19 cellular contexts compared by ENCODE assay signal in the genomic region with DNA sequence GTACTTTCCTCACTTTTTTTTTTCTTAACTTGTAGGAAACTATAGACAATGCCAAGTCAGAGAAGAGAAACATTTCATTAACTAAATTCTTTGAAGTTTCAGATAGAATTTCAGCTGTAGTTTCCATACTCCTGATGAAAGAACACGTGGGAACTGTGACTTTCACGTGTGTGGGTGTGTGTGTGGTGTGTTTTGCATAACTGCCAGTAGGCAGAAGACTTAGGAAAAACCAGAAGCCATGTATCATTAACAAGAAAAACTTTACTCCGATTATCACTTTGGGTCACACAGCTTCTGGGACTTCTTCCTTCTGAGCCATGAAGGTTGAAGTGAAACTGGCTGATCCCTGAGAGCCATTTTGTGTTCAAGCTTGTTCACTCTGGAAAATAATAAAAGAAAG.
DNase-seq lines count a peak whose midpoint lies in the region; ATAC-seq and TF ChIP-seq lines count a peak whose summit lies in the region.
"Had no signal": no experiment of that assay in that cellular context is flagged by ENCODE, and none has a peak within 500 bp of the region (broad histone marks: within the 10 kb centered on the region; RNA-seq: fewer than 3 reads in every experiment).

No MANE protein-coding gene starts in this region.

- CTCF ChIA-PET in CD4-positive, alpha-beta T cell (lab: Charles Lee): no interaction called here

- ATAC-seq in GM18873 (IDR thresholded peaks at IDR 0.05; ENCODE audit: low FRiP score, unreplicated experiment): peak; percentile 44
- peak; percentile 59 for ATAC-seq in HG02642 (IDR thresholded peaks at IDR 0.05; ENCODE audit: poor library complexity, unreplicated experiment)
- ATAC-seq in HG03442 (IDR thresholded peaks at IDR 0.05; ENCODE audit: unreplicated experiment): peak; percentile 52
- ATAC-seq in CD4-positive, alpha-beta T cell (ENCODE audit: poor library complexity): no peak
- ATAC-seq: body of pancreas, esophagus mucosa, pancreas had no signal

- DNase-seq in left kidney (ENCODE audit: low read depth, low spot score) (peak; percentile 19), progenitor cell of endocrine pancreas (ENCODE audit: low spot score, unreplicated experiment) (no peak), RPMI8226 (no peak)
- no peak for DNase-seq in CD4-positive, alpha-beta T cell
- no peak for DNase-seq in activated CD4-positive, alpha-beta T cell treated with anti-CD3 and anti-CD28 coated beads, Interleukin-2, amount 10 ng/mL, durations not matched to agents 24 days and 14 days
- DNase-seq: activated CD4-positive, alpha-beta T cell treated with anti-CD3 and anti-CD28 coated beads for 1 hour; activated naive CD4-positive, alpha-beta T cell treated with anti-CD3 and anti-CD28 coated beads, Interleukin-2, amount 10 ng/mL, durations not matched to agents 7 days and 5 days; body of pancreas; DMS 273 treated with DMSO at 0.1 percent for 48 hours; NCI-H187 treated with DMSO at 0.1 percent for 48 hours; NCI-H526 treated with DMSO at 0.1 percent for 48 hours; pancreas; stimulated activated naive CD4-positive, alpha-beta T cell; T-helper 2 cell had no signal

- H3K27me3 ChIP-seq in CD4-positive, alpha-beta T cell (ENCODE audit: control insufficient read depth, insufficient read depth, low read length): no peaks in the 10 kb centered on the region
- H3K27me3 ChIP-seq: body of pancreas, hepatocyte, pancreas had no signal

- H3K36me3 Mint-ChIP-seq in progenitor cell of endocrine pancreas (ENCODE audit: insufficient read depth): no peaks in the 10 kb centered on the region
- no peaks in the 10 kb centered on the region for H3K36me3 Mint-ChIP-seq in CD4-positive, alpha-beta T cell (ENCODE audit: low read depth)
- no peaks in the 10 kb centered on the region for H3K36me3 Mint-ChIP-seq in activated CD4-positive, alpha-beta T cell treated with anti-CD3 and anti-CD28 coated beads, Interleukin-2, amount 10 ng/mL, durations not matched to agents 24 days and 14 days (ENCODE audit: low read depth)
- H3K36me3 Mint-ChIP-seq: activated naive CD4-positive, alpha-beta T cell treated with anti-CD3 and anti-CD28 coated beads, Interleukin-2, amount 10 ng/mL, durations not matched to agents 7 days and 5 days had no signal

- H3K27me3 Mint-ChIP-seq in progenitor cell of endocrine pancreas: peaks cover 4% of the 10 kb centered on the region
- no peaks in the 10 kb centered on the region for H3K27me3 Mint-ChIP-seq in CD4-positive, alpha-beta T cell
- no peaks in the 10 kb centered on the region for H3K27me3 Mint-ChIP-seq in activated CD4-positive, alpha-beta T cell treated with anti-CD3 and anti-CD28 coated beads, Interleukin-2, amount 10 ng/mL, durations not matched to agents 24 days and 14 days
- H3K27me3 Mint-ChIP-seq: activated naive CD4-positive, alpha-beta T cell treated with anti-CD3 and anti-CD28 coated beads, Interleukin-2, amount 10 ng/mL, durations not matched to agents 7 days and 5 days had no signal

- H3K9me3 Mint-ChIP-seq in progenitor cell of endocrine pancreas (ENCODE audit: low read depth): no peaks in the 10 kb centered on the region
- no peaks in the 10 kb centered on the region for H3K9me3 Mint-ChIP-seq in CD4-positive, alpha-beta T cell
- H3K9me3 Mint-ChIP-seq in activated CD4-positive, alpha-beta T cell treated with anti-CD3 and anti-CD28 coated beads, Interleukin-2, amount 10 ng/mL, durations not matched to agents 24 days and 14 days: no peaks in the 10 kb centered on the region
- H3K9me3 Mint-ChIP-seq: activated naive CD4-positive, alpha-beta T cell treated with anti-CD3 and anti-CD28 coated beads, Interleukin-2, amount 10 ng/mL, durations not matched to agents 7 days and 5 days had no signal

- TF ChIP-seq CTCF in progenitor cell of endocrine pancreas (IDR thresholded peaks at IDR 0.05; ENCODE audit: unreplicated experiment): no peak
- no peak for TF ChIP-seq CTCF in CD4-positive, alpha-beta T cell (IDR thresholded peaks at IDR 0.05)

- no peak overlapping the region for H3K27ac ChIP-seq in CD4-positive, alpha-beta T cell (ENCODE audit: low read depth, low read length)
- H3K27ac ChIP-seq: body of pancreas, hepatocyte, pancreas had no signal

- intact Hi-C loops in CD4-positive, alpha-beta T cell (cut with DNase I, micrococcal nuclease): no loop called here
- intact Hi-C loops in activated CD4-positive, alpha-beta T cell treated with anti-CD3 and anti-CD28 coated beads, Interleukin-2, amount 10 ng/mL, durations not matched to agents 24 days and 14 days (cut with micrococcal nuclease): no loop called here

- H3K9me3 ChIP-seq in CD4-positive, alpha-beta T cell (ENCODE audit: control insufficient read depth, low read length): no peaks in the 10 kb centered on the region
- H3K9me3 ChIP-seq: body of pancreas, pancreas had no signal

- POLR2A ChIA-PET in CD4-positive, alpha-beta T cell (lab: Charles Lee): no interaction called here

- H3K4me1 Mint-ChIP-seq in progenitor cell of endocrine pancreas (ENCODE audit: low read depth): no peaks in the 10 kb centered on the region
- H3K4me1 Mint-ChIP-seq in CD4-positive, alpha-beta T cell (ENCODE audit: low read depth): no peaks in the 10 kb centered on the region
- H3K4me1 Mint-ChIP-seq in activated CD4-positive, alpha-beta T cell treated with anti-CD3 and anti-CD28 coated beads, Interleukin-2, amount 10 ng/mL, durations not matched to agents 24 days and 14 days: no peaks in the 10 kb centered on the region
- H3K4me1 Mint-ChIP-seq: activated naive CD4-positive, alpha-beta T cell treated with anti-CD3 and anti-CD28 coated beads, Interleukin-2, amount 10 ng/mL, durations not matched to agents 7 days and 5 days had no signal

- no peak overlapping the region for H3K27ac Mint-ChIP-seq in progenitor cell of endocrine pancreas
- no peak overlapping the region for H3K27ac Mint-ChIP-seq in CD4-positive, alpha-beta T cell
- no peak overlapping the region for H3K27ac Mint-ChIP-seq in activated CD4-positive, alpha-beta T cell treated with anti-CD3 and anti-CD28 coated beads, Interleukin-2, amount 10 ng/mL, durations not matched to agents 24 days and 14 days
- H3K27ac Mint-ChIP-seq: activated naive CD4-positive, alpha-beta T cell treated with anti-CD3 and anti-CD28 coated beads, Interleukin-2, amount 10 ng/mL, durations not matched to agents 7 days and 5 days had no signal

- H3K4me3 Mint-ChIP-seq in progenitor cell of endocrine pancreas (ENCODE audit: low read depth): no peak overlapping the region
- H3K4me3 Mint-ChIP-seq in CD4-positive, alpha-beta T cell: no peak overlapping the region
- H3K4me3 Mint-ChIP-seq in activated CD4-positive, alpha-beta T cell treated with anti-CD3 and anti-CD28 coated beads, Interleukin-2, amount 10 ng/mL, durations not matched to agents 24 days and 14 days: no peak overlapping the region
- H3K4me3 Mint-ChIP-seq: activated naive CD4-positive, alpha-beta T cell treated with anti-CD3 and anti-CD28 coated beads, Interleukin-2, amount 10 ng/mL, durations not matched to agents 7 days and 5 days had no signal
